24 cellular contexts compared by ENCODE assay signal in the genomic region with DNA sequence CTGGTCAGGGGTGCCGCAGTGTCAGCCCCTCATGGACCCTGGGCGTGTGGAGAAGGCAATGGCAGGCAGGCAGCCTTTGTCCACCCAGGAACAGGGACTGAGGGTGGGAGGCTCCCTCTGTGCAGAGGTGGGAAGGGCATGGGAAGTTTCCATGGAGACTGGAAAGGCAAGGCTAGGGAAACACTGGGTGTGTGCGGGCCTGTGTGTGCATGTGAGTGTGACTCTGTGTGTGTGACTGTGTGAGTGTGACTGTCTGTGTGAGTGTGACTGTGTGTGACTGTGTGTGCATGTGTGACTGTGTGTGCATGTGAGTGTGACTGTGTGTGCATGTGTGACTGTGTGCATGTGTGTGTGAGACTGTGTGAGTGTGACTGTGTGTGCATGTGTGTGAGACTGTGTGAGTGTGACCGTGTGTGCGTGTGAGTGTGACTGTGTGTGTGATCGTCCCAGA. TPM values are rescaled to one million over a fixed set of nuclear protein-coding genes. Genes with fewer than 3 reads are reported as not detected.
DNase-seq lines count a peak whose midpoint lies in the region; ATAC-seq and TF ChIP-seq lines count a peak whose summit lies in the region.
"Had no signal": no experiment of that assay in that cellular context is flagged by ENCODE, and none has a peak within 500 bp of the region (broad histone marks: within the 10 kb centered on the region; RNA-seq: fewer than 3 reads in every experiment).

No MANE protein-coding gene starts in this region.

- no peak for ATAC-seq in HG02798 (IDR thresholded peaks at IDR 0.05; ENCODE audit: poor library complexity, unreplicated experiment)
- ATAC-seq in GM21723 (IDR thresholded peaks at IDR 0.05; ENCODE audit: unreplicated experiment) = no peak
- ATAC-seq: naive thymus-derived CD8-positive, alpha-beta T cell; T-cell had no signal

- H3K4me3 Mint-ChIP-seq in activated CD4-positive, alpha-beta T cell treated with anti-CD3 and anti-CD28 coated beads, Interleukin-2, amount 10 ng/mL, durations not matched to agents 24 days and 14 days = no peak overlapping the region
- H3K4me3 Mint-ChIP-seq in immature natural killer cell = peak overlapping the region; percentile 67 to 82 (median 74)
- H3K4me3 Mint-ChIP-seq: stimulated activated naive B cell treated with anti-CD40 and anti-IgM and Interleukin-4, amounts not matched to agents 10 μg/mL and 1 μg/mL and 100 μg/mL, for 72 hours; T-cell had no signal

- no peak for DNase-seq in activated CD4-positive, alpha-beta T cell treated with anti-CD3 and anti-CD28 coated beads, Interleukin-2, amount 10 ng/mL, durations not matched to agents 24 days and 14 days
- no peak for DNase-seq in activated CD4-positive, alpha-beta T cell treated with anti-CD3 and anti-CD28 coated beads for 1 hour
- DNase-seq in HL-60 (ENCODE audit: low read depth in 1 of 2, low spot score in 1 of 2) (no peak), immature natural killer cell (no peak), 8988T (no peak)
- DNase-seq: DMS 273 treated with DMSO at 0.1 percent for 48 hours; foreskin melanocyte; GOT3; mesendoderm; NCI-H1930; NCI-H226; NCI-H82; SHP77 treated with DMSO at 0.1 percent for 48 hours; stimulated activated CD4-positive, alpha-beta T cell treated with anti-CD3 and anti-CD28 coated beads, Interleukin-1b, Interleukin-23, amount 100 ng/mL, for 48 hours; stimulated activated naive B cell treated with anti-CD40 and anti-IgM and Interleukin-4, amounts not matched to agents 10 μg/mL and 1 μg/mL and 100 μg/mL, for 72 hours; T-cell; transverse colon had no signal

- H3K9me3 ChIP-seq in subcutaneous abdominal adipose tissue (ENCODE audit: control insufficient read depth in 5 of 5, low read length in 5 of 5) = no peaks in the 10 kb centered on the region
- H3K9me3 ChIP-seq: prostate gland, transverse colon had no signal

- peak overlapping the region; percentile 36 for H3K4me3 ChIP-seq in HL-60 (replicated peaks; ENCODE audit: insufficient read depth, low read length)
- peak overlapping the region; percentile 10 to 38 (median 37) for H3K4me3 ChIP-seq in subcutaneous abdominal adipose tissue (ENCODE audit: low read depth in 1 of 5, low read length in 5 of 5)
- H3K4me3 ChIP-seq: prostate gland, transverse colon had no signal

- H3K27me3 Mint-ChIP-seq in activated CD4-positive, alpha-beta T cell treated with anti-CD3 and anti-CD28 coated beads, Interleukin-2, amount 10 ng/mL, durations not matched to agents 24 days and 14 days = no peaks in the 10 kb centered on the region
- peaks cover 0 to 3% (median 0%) of the 10 kb centered on the region in 3 donors for H3K27me3 Mint-ChIP-seq in immature natural killer cell (ENCODE audit: low read depth in 3 of 3)

- H3K27me3 ChIP-seq in HL-60 (ENCODE audit: insufficient read depth, poor library complexity, severe bottlenecking) (no peaks in the 10 kb centered on the region), subcutaneous abdominal adipose tissue (ENCODE audit: control insufficient read depth in 5 of 5, insufficient read depth in 4 of 5, low read length in 5 of 5) (peaks cover 6 to 15% (median 9%) of the 10 kb centered on the region in 5 donors)
- H3K27me3 ChIP-seq: transverse colon had no signal

- intact Hi-C loops in activated CD4-positive, alpha-beta T cell treated with anti-CD3 and anti-CD28 coated beads, Interleukin-2, amount 10 ng/mL, durations not matched to agents 24 days and 14 days (cut with micrococcal nuclease) = no loop called here

- no peaks in the 10 kb centered on the region for H3K36me3 ChIP-seq in subcutaneous abdominal adipose tissue (ENCODE audit: control insufficient read depth in 5 of 5, insufficient read depth in 5 of 5, low read length in 5 of 5)
- H3K36me3 ChIP-seq: prostate gland, transverse colon had no signal

- H3K9ac ChIP-seq in subcutaneous abdominal adipose tissue (ENCODE audit: low read length in 5 of 5) = peak overlapping the region in 1 of 5 donors; percentile 22

- H3K36me3 Mint-ChIP-seq in activated CD4-positive, alpha-beta T cell treated with anti-CD3 and anti-CD28 coated beads, Interleukin-2, amount 10 ng/mL, durations not matched to agents 24 days and 14 days (ENCODE audit: low read depth) = no peaks in the 10 kb centered on the region
- H3K36me3 Mint-ChIP-seq in immature natural killer cell = peaks cover 0 to 3% (median 0%) of the 10 kb centered on the region in 3 donors
- H3K36me3 Mint-ChIP-seq: naive thymus-derived CD8-positive, alpha-beta T cell; stimulated activated naive B cell treated with anti-CD40 and anti-IgM and Interleukin-4, amounts not matched to agents 10 μg/mL and 1 μg/mL and 100 μg/mL, for 72 hours; T-cell had no signal

- no peaks in the 10 kb centered on the region for H3K9me3 Mint-ChIP-seq in activated CD4-positive, alpha-beta T cell treated with anti-CD3 and anti-CD28 coated beads, Interleukin-2, amount 10 ng/mL, durations not matched to agents 24 days and 14 days
- no peaks in the 10 kb centered on the region for H3K9me3 Mint-ChIP-seq in immature natural killer cell
- H3K9me3 Mint-ChIP-seq: naive thymus-derived CD8-positive, alpha-beta T cell; stimulated activated naive B cell treated with anti-CD40 and anti-IgM and Interleukin-4, amounts not matched to agents 10 μg/mL and 1 μg/mL and 100 μg/mL, for 72 hours; T-cell had no signal

- H3K27ac Mint-ChIP-seq in activated CD4-positive, alpha-beta T cell treated with anti-CD3 and anti-CD28 coated beads, Interleukin-2, amount 10 ng/mL, durations not matched to agents 24 days and 14 days = peak overlapping the region; percentile 14
- H3K27ac Mint-ChIP-seq in immature natural killer cell = peak overlapping the region; percentile 7 to 82 (median 35)
- H3K27ac Mint-ChIP-seq: stimulated activated naive B cell treated with anti-CD40 and anti-IgM and Interleukin-4, amounts not matched to agents 10 μg/mL and 1 μg/mL and 100 μg/mL, for 72 hours; T-cell had no signal

- peaks cover 20% of the 10 kb centered on the region for H3K4me1 Mint-ChIP-seq in activated CD4-positive, alpha-beta T cell treated with anti-CD3 and anti-CD28 coated beads, Interleukin-2, amount 10 ng/mL, durations not matched to agents 24 days and 14 days
- H3K4me1 Mint-ChIP-seq in immature natural killer cell = peaks cover 32 to 44% of the 10 kb centered on the region in 2 donors

- TF ChIP-seq CTCF in HL-60 (IDR thresholded peaks at IDR 0.05; ENCODE audit: insufficient read depth, low read length) = no peak

- peaks cover 0 to 23% (median 0%) of the 10 kb centered on the region in 5 donors for H3K4me1 ChIP-seq in subcutaneous abdominal adipose tissue (ENCODE audit: control insufficient read depth in 5 of 5, insufficient read depth in 5 of 5, low read length in 5 of 5)
- H3K4me1 ChIP-seq: prostate gland, transverse colon had no signal

- H3K27ac ChIP-seq in HL-60 (replicated peaks) = no peak overlapping the region; the same call in 1 of the 2 replicates
- no peak overlapping the region for H3K27ac ChIP-seq in subcutaneous abdominal adipose tissue (ENCODE audit: low read depth, low read length)
- H3K27ac ChIP-seq: prostate gland had no signal

RNA-seq across cellular contexts. Expression of a gene that starts 0.9 kb away (rescaled TPM):
- 0.17 and 0.26 TPM in 2 replicates for total RNA-seq in activated CD4-positive, alpha-beta T cell treated with anti-CD3 and anti-CD28 coated beads, Interleukin-2, amount 10 ng/mL, durations not matched to agents 24 days and 14 days
- polyA plus RNA-seq in immature natural killer cell = 10 to 100 TPM; 14.4 to 37.4 (median 21.2) TPM
- total RNA-seq: naive thymus-derived CD8-positive, alpha-beta T cell had no signal
- polyA plus RNA-seq: keratinocyte had no signal

RNA-seq across cellular contexts. Expression of a gene that starts 13.7 kb away (rescaled TPM):
- total RNA-seq in activated CD4-positive, alpha-beta T cell treated with anti-CD3 and anti-CD28 coated beads, Interleukin-2, amount 10 ng/mL, durations not matched to agents 24 days and 14 days = not detected in 2 replicates
- 1 to 10 TPM; 4.2 to 6.3 (median 5.5) TPM for polyA plus RNA-seq in immature natural killer cell
- total RNA-seq: naive thymus-derived CD8-positive, alpha-beta T cell; skeletal muscle tissue; T-cell had no signal
- polyA plus RNA-seq: keratinocyte had no signal

RNA-seq across cellular contexts. Expression of a gene that starts 22.3 kb away (rescaled TPM):
- total RNA-seq in activated CD4-positive, alpha-beta T cell treated with anti-CD3 and anti-CD28 coated beads, Interleukin-2, amount 10 ng/mL, durations not matched to agents 24 days and 14 days = not detected in 2 replicates
- polyA plus RNA-seq in immature natural killer cell = 1 to 10 TPM in 2 of 3 donors, not detected in 1; 3.2 to 6.4 TPM
- total RNA-seq: naive thymus-derived CD8-positive, alpha-beta T cell; prostate gland; skeletal muscle tissue; T-cell; transverse colon had no signal
- polyA plus RNA-seq: keratinocyte; naive thymus-derived CD8-positive, alpha-beta T cell had no signal

RNA-seq across cellular contexts. Expression of a gene that starts 47.1 kb away (rescaled TPM):
- not detected in 2 replicates for total RNA-seq in activated CD4-positive, alpha-beta T cell treated with anti-CD3 and anti-CD28 coated beads, Interleukin-2, amount 10 ng/mL, durations not matched to agents 24 days and 14 days
- not detected for polyA plus RNA-seq in immature natural killer cell
- total RNA-seq: naive thymus-derived CD8-positive, alpha-beta T cell; prostate gland; skeletal muscle tissue; transverse colon had no signal
- polyA plus RNA-seq: keratinocyte; naive thymus-derived CD8-positive, alpha-beta T cell had no signal
